11 cellular contexts compared by ENCODE assay signal in genomic region chr5:71938886-71939285, GRCh38.
DNase-seq lines count a peak whose midpoint lies in the region; ATAC-seq, FAIRE-seq and TF ChIP-seq lines count a peak whose summit lies in the region.
"Had no signal": no experiment of that assay in that cellular context is flagged by ENCODE, and none has a peak within 500 bp of the region (broad histone marks: within the 10 kb centered on the region; RNA-seq: fewer than 3 reads in every experiment).

No MANE protein-coding gene starts in this region.

- H3K9ac ChIP-seq in astrocyte (ENCODE audit: low read length): no peak overlapping the region

- H3K79me2 ChIP-seq in astrocyte (ENCODE audit: insufficient read depth, low read length): no peaks in the 10 kb centered on the region

- no peak for TF ChIP-seq EP300 in suprapubic skin (IDR thresholded peaks at IDR 0.05)

- peak; percentile 41 for ATAC-seq in lung (ENCODE audit: insufficient read depth, low FRiP score)

- peak overlapping the region; percentile 28 for H2AFZ ChIP-seq in astrocyte (ENCODE audit: low read depth, low read length)

- H3K27me3 ChIP-seq in astrocyte (ENCODE audit: insufficient read depth, low read length) (no peaks in the 10 kb centered on the region), lung (ENCODE audit: control insufficient read depth, insufficient read depth) (no peaks in the 10 kb centered on the region), suprapubic skin (no peaks in the 10 kb centered on the region)

- peaks cover 6% of the 10 kb centered on the region for H3K27me3 Mint-ChIP-seq in astrocyte (ENCODE audit: low read depth, unreplicated experiment)

- no peaks in the 10 kb centered on the region for H3K4me1 ChIP-seq in astrocyte (ENCODE audit: insufficient read depth, low read length)
- H3K4me1 ChIP-seq in lung (ENCODE audit: control insufficient read depth in 2 of 2, insufficient read depth in 2 of 2, low read length in 2 of 2): no peaks in the 10 kb centered on the region
- H3K4me1 ChIP-seq in suprapubic skin: peaks cover 10% of the 10 kb centered on the region

- DNase-seq in DMS153 (lab: John Stamatoyannopoulos, UW) (peak; percentile 76), NCI-H187 (lab: John Stamatoyannopoulos, UW) (peak; percentile 49 to 71), astrocyte (ENCODE audit: low read depth) (no peak), lung (ENCODE audit: low spot score) (no peak), posterior vena cava (ENCODE audit: low spot score) (no peak), suprapubic skin (ENCODE audit: low spot score in 2 of 2) (no peak), NCI-H1694 treated with DMSO at 0.1 percent for 48 hours (lab: John Stamatoyannopoulos, UW) (no peak)
- DNase-seq in activated T-cell treated with anti-CD3 and anti-CD28 coated beads, Interleukin-2, amount 50 U/mL, for 1 hour: no peak
- DNase-seq: activated effector memory CD4-positive, alpha-beta T cell treated with Interleukin-2 at 50 U/mL for 16 hours; stimulated activated CD4-positive, alpha-beta T cell treated with anti-CD3 and anti-CD28 coated beads, Interleukin-4, amount 100 ng/mL, for 4 hours had no signal

- H4K20me1 ChIP-seq in astrocyte (ENCODE audit: insufficient read depth, low read length): no peaks in the 10 kb centered on the region

- no peak overlapping the region for H3K4me3 Mint-ChIP-seq in astrocyte (ENCODE audit: unreplicated experiment)
- H3K4me3 Mint-ChIP-seq: T-helper 1 cell treated with Interleukin-12 subunit alpha and Interleukin-12 subunit beta and Interleukin-4 antibody, amounts not matched to agents 30 μg/mL and 1 μg/mL, for 36 hours had no signal

- intact Hi-C loops in posterior vena cava (cut with DNase I): no loop called here

- H3K4me2 ChIP-seq in astrocyte (ENCODE audit: low read length): no peak overlapping the region

- H3K4me3 ChIP-seq in astrocyte (ENCODE audit: insufficient read depth, low read depth, low read length) (no peak overlapping the region), lung (no peak overlapping the region), suprapubic skin (no peak overlapping the region)

- no peak for FAIRE-seq in astrocyte (lab: Jason Lieb, UNC)

- 50 to 77% methylated on average over 7 of the region's 7 CpGs for WGBS in lung, 2 donors
- 43% methylated on average over 7 of the region's 7 CpGs for WGBS in suprapubic skin

- H3K27ac Mint-ChIP-seq in astrocyte (ENCODE audit: unreplicated experiment): no peak overlapping the region
- H3K27ac Mint-ChIP-seq: T-helper 1 cell treated with Interleukin-12 subunit alpha and Interleukin-12 subunit beta and Interleukin-4 antibody, amounts not matched to agents 30 μg/mL and 1 μg/mL, for 36 hours had no signal

- TF ChIP-seq POLR2A in suprapubic skin (IDR thresholded peaks at IDR 0.05): no peak

- H3K36me3 Mint-ChIP-seq in astrocyte (ENCODE audit: low read depth, unreplicated experiment): no peaks in the 10 kb centered on the region

- H3K9me3 ChIP-seq in astrocyte (ENCODE audit: insufficient read depth, low read depth, low read length) (no peaks in the 10 kb centered on the region), lung (ENCODE audit: control insufficient read depth in 2 of 2, insufficient read depth in 1 of 2, low read length in 1 of 2) (peaks cover 0 to 3% of the 10 kb centered on the region in 2 donors), suprapubic skin (no peaks in the 10 kb centered on the region)

- peaks cover 5% of the 10 kb centered on the region for H3K9me3 Mint-ChIP-seq in astrocyte (ENCODE audit: unreplicated experiment)
- H3K9me3 Mint-ChIP-seq: T-helper 1 cell treated with Interleukin-12 subunit alpha and Interleukin-12 subunit beta and Interleukin-4 antibody, amounts not matched to agents 30 μg/mL and 1 μg/mL, for 36 hours had no signal

- H3K36me3 ChIP-seq in astrocyte (ENCODE audit: insufficient read depth, low read length) (no peaks in the 10 kb centered on the region), lung (ENCODE audit: control insufficient read depth in 2 of 2, insufficient read depth in 2 of 2, low read length in 2 of 2) (no peaks in the 10 kb centered on the region), suprapubic skin (no peaks in the 10 kb centered on the region)

- TF ChIP-seq CTCF in astrocyte (IDR thresholded peaks at IDR 0.05; ENCODE audit: insufficient read depth, low read depth, low read length) (no peak), lung (IDR thresholded peaks at IDR 0.05; ENCODE audit: control extremely low read depth, extremely low read depth) (no peak), suprapubic skin (IDR thresholded peaks at IDR 0.05) (no peak)

- peaks cover 3% of the 10 kb centered on the region for H3K4me1 Mint-ChIP-seq in astrocyte (ENCODE audit: low read depth, unreplicated experiment)

- H3K27ac ChIP-seq in astrocyte (ENCODE audit: low read depth, low read length) (no peak overlapping the region), lung (ENCODE audit: low read depth in 1 of 2, low read length in 1 of 2) (no peak overlapping the region), suprapubic skin (no peak overlapping the region)

Comparison
In these comparisons a context has a peak if more than half of its experiments do, and no peak if none do; other contexts are left out.
1. DNase-seq: peak in DMS153 (single experiment) and NCI-H187 (2 of 2); none in astrocyte (single experiment), lung (single experiment), posterior vena cava (single experiment), suprapubic skin (0 of 2), activated T-cell treated with anti-CD3 and anti-CD28 coated beads, Interleukin-2, amount 50 U/mL, for 1 hour (single experiment) and NCI-H1694 treated with DMSO at 0.1 percent for 48 hours (single experiment).